11 cellular contexts compared by ENCODE assay signal in genomic region chr1:2535455-2535854, GRCh38. TPM values are rescaled to one million over a fixed set of nuclear protein-coding genes. Genes with fewer than 3 reads are reported as not detected.
DNase-seq lines count a peak whose midpoint lies in the region; ATAC-seq and TF ChIP-seq lines count a peak whose summit lies in the region.
"Had no signal": no experiment of that assay in that cellular context is flagged by ENCODE, and none has a peak within 500 bp of the region (broad histone marks: within the 10 kb centered on the region; RNA-seq: fewer than 3 reads in every experiment).

No MANE protein-coding gene starts in this region.

- no peak overlapping the region for H3K4me2 ChIP-seq in smooth muscle cell

- peak overlapping the region; percentile 16 for H3K9ac ChIP-seq in iPS-15b (ENCODE audit: low read depth, low read length)
- no peak overlapping the region for H3K9ac ChIP-seq in smooth muscle cell (ENCODE audit: low read depth)
- H3K9ac ChIP-seq: BLaER1 treated with 17β-estradiol and CSF1 and Interleukin-3, amounts not matched to agents 10 nM and 100 nM had no signal

- H3K27me3 ChIP-seq in RWPE2 (ENCODE audit: insufficient read depth, poor library complexity, severe bottlenecking): no peaks in the 10 kb centered on the region
- H3K27me3 ChIP-seq in iPS-15b (ENCODE audit: control insufficient read depth, insufficient read depth, low read length): peaks cover 48% of the 10 kb centered on the region
- H3K27me3 ChIP-seq in smooth muscle cell (ENCODE audit: low read depth): peaks cover 28% of the 10 kb centered on the region

- H3K36me3 ChIP-seq in RWPE2 (ENCODE audit: low read depth) (no peaks in the 10 kb centered on the region), iPS-15b (ENCODE audit: control insufficient read depth, insufficient read depth, low read length) (no peaks in the 10 kb centered on the region), smooth muscle cell (ENCODE audit: low read depth) (no peaks in the 10 kb centered on the region)
- H3K36me3 ChIP-seq: BLaER1 treated with 17β-estradiol and CSF1 and Interleukin-3, amounts not matched to agents 10 nM and 100 nM had no signal

- peaks cover 55% of the 10 kb centered on the region for H3K4me1 ChIP-seq in RWPE2 (ENCODE audit: insufficient read depth, poor library complexity, severe bottlenecking)
- peaks cover 4% of the 10 kb centered on the region for H3K4me1 ChIP-seq in iPS-15b (ENCODE audit: control insufficient read depth, insufficient read depth, low read length)
- peaks cover 41% of the 10 kb centered on the region for H3K4me1 ChIP-seq in smooth muscle cell (ENCODE audit: low read depth)

- peak in 2 of 3 experiments; percentile 50 to 54 for DNase-seq in NCI-H1417 (lab: John Stamatoyannopoulos, UW)
- no peak for DNase-seq in NCI-H1417 treated with DMSO at 0.1 percent for 48 hours (lab: John Stamatoyannopoulos, UW)
- DNase-seq in RWPE2 (ENCODE audit: low spot score): no peak
- no peak for DNase-seq in smooth muscle cell (lab: John Stamatoyannopoulos, UW; ENCODE audit: unreplicated experiment)
- DNase-seq in KBM-7: no peak
- no peak for DNase-seq in stimulated activated naive CD4-positive, alpha-beta T cell (lab: John Stamatoyannopoulos, UW)
- DNase-seq: Kasumi-1 had no signal

- in situ Hi-C loops in KBM-7 (cut with MboI; ENCODE audit: low pct_unique_long_range_greater_than_20kb, low sequenced_read_pairs): no loop called here

- no peaks in the 10 kb centered on the region for H4K20me1 ChIP-seq in smooth muscle cell (ENCODE audit: low read depth)

- no peak overlapping the region for H2AFZ ChIP-seq in smooth muscle cell (ENCODE audit: low read depth)

- WGBS in smooth muscle cell (ENCODE audit: low lambda C conversion rate): 69% methylated on average over 20 of the region's 27 CpGs

- H3K4me3 ChIP-seq in RWPE2 (ENCODE audit: severe bottlenecking) (no peak overlapping the region), iPS-15b (ENCODE audit: low read depth, low read length) (no peak overlapping the region), smooth muscle cell (no peak overlapping the region)
- H3K4me3 ChIP-seq: BLaER1 treated with 17β-estradiol and CSF1 and Interleukin-3, amounts not matched to agents 10 nM and 100 nM; SK-N-MC had no signal

- no peak for ATAC-seq in RWPE2 (ENCODE audit: low read depth)
- ATAC-seq in GM19023 (IDR thresholded peaks at IDR 0.05; ENCODE audit: unreplicated experiment): no peak

- no peaks in the 10 kb centered on the region for H3F3A ChIP-seq in smooth muscle cell (ENCODE audit: low read depth)

- H3K9me3 ChIP-seq in RWPE2 (ENCODE audit: severe bottlenecking): no peaks in the 10 kb centered on the region
- no peaks in the 10 kb centered on the region for H3K9me3 ChIP-seq in iPS-15b (ENCODE audit: control insufficient read depth, insufficient read depth, low read length)
- no peaks in the 10 kb centered on the region for H3K9me3 ChIP-seq in smooth muscle cell (replicated peaks; ENCODE audit: low read depth)
- H3K9me3 ChIP-seq: BLaER1 treated with 17β-estradiol and CSF1 and Interleukin-3, amounts not matched to agents 10 nM and 100 nM had no signal

- TF ChIP-seq CTCF in RWPE2 (IDR thresholded peaks at IDR 0.05; ENCODE audit: poor library complexity, severe bottlenecking): peak; percentile 8
- TF ChIP-seq CTCF in smooth muscle cell (IDR thresholded peaks at IDR 0.05; ENCODE audit: borderline replicate concordance, insufficient read depth, poor library complexity, severe bottlenecking): no peak

- no peaks in the 10 kb centered on the region for H3K79me2 ChIP-seq in smooth muscle cell (ENCODE audit: low read depth)

- peak overlapping the region; percentile 87 for H3K27ac ChIP-seq in RWPE2 (ENCODE audit: poor library complexity, severe bottlenecking)
- peak overlapping the region; percentile 17 for H3K27ac ChIP-seq in smooth muscle cell (ENCODE audit: low read depth)
- H3K27ac ChIP-seq: BLaER1 treated with 17β-estradiol and CSF1 and Interleukin-3, amounts not matched to agents 10 nM and 100 nM; SK-N-MC had no signal

RNA-seq across cellular contexts. Expression of gene HES5, which starts 5.4 kb away (rescaled TPM):
- total RNA-seq in smooth muscle cell: 1.6 TPM in 1 of 2 replicates, not detected in the other
- polyA plus RNA-seq in smooth muscle cell: 1.3 and 1.7 TPM in 2 replicates

RNA-seq across cellular contexts. Expression of gene PANK4, which starts 9.1 kb away (rescaled TPM):
- 27.2 and 28.7 TPM in 2 replicates for total RNA-seq in smooth muscle cell
- polyA plus RNA-seq in smooth muscle cell: 28.4 and 28.5 TPM in 2 replicates

RNA-seq across cellular contexts. Expression of gene TNFRSF14, which starts 20.7 kb away (rescaled TPM):
- 0.40 TPM in 1 of 2 replicates, not detected in the other for total RNA-seq in smooth muscle cell
- polyA plus RNA-seq in smooth muscle cell: not detected in 2 replicates

RNA-seq across cellular contexts. Expression of gene PRXL2B, which starts 51.1 kb away (rescaled TPM):
- 16.1 and 27.4 TPM in 2 replicates for total RNA-seq in smooth muscle cell
- 18.4 and 26.6 TPM in 2 replicates for polyA plus RNA-seq in smooth muscle cell

RNA-seq across cellular contexts. Expression of gene PLCH2, which starts 59.4 kb away (rescaled TPM):
- 0.09 and 0.81 TPM in 2 replicates for total RNA-seq in smooth muscle cell
- polyA plus RNA-seq in smooth muscle cell: 0.04 and 0.13 TPM in 2 replicates

Comparison
In these comparisons a context has a peak if more than half of its experiments do, and no peak if none do; other contexts are left out.
1. DNase-seq: peak in NCI-H1417 (2 of 3); none in NCI-H1417 treated with DMSO at 0.1 percent for 48 hours (single experiment), RWPE2 (single experiment), smooth muscle cell (single experiment), KBM-7 (single experiment) and stimulated activated naive CD4-positive, alpha-beta T cell (0 of 6).